ENCODE assay signal across 8 cellular contexts in the genomic region with DNA sequence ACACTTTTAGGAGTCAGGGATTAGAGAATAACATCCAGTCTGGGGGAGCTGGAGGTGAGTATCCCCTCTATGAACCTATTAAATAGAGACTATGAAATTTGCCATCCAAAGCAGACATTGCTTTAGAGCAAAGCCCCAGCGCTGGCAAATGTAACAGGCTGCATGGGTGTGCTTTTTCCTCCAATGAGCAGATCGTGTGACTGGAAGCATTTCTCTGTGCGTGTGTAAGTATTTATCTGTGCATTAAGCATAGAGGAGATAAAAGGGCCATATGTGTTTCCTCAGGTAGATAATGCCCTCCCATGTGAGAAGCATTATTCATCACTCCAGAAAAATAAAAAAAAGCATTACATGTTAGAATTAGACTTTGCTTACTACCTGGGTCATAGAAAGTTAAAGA. TPM values are rescaled to one million over a fixed set of nuclear protein-coding genes. Genes with fewer than 3 reads are reported as not detected.
DNase-seq lines count a peak whose midpoint lies in the region; ATAC-seq and TF ChIP-seq lines count a peak whose summit lies in the region.

No MANE protein-coding gene starts in this region.

- no peak for TF ChIP-seq CTCF in OCI-LY7 (conservative IDR thresholded peaks at IDR 0.05; ENCODE audit: low read length)
- TF ChIP-seq CTCF in fibroblast of the aortic adventitia (IDR thresholded peaks at IDR 0.05; ENCODE audit: insufficient read depth, low read length): no peak
- TF ChIP-seq CTCF in stomach (IDR thresholded peaks at IDR 0.05): no peak

- no peaks in the 10 kb centered on the region for H3K27me3 ChIP-seq in stomach

- BruUV-seq in OCI-LY7 (replicated peaks; lab: Mats Ljungman, UMichigan): no TSS peak

- CTCF ChIA-PET in OCI-LY7 (lab: Charles Lee; ENCODE audit: unreplicated experiment): no interaction called here

- DNase-seq in GM03348 (ENCODE audit: low spot score): peak; percentile 3
- DNase-seq in OCI-LY7 (ENCODE audit: low spot score): no peak
- peak; percentile 23 for DNase-seq in fibroblast of the aortic adventitia (ENCODE audit: low read depth)
- no peak for DNase-seq in stomach
- DNase-seq in head of caudate nucleus: no peak
- DNase-seq in germinal center (ENCODE audit: low spot score): no peak

- H3K4me3 ChIP-seq in OCI-LY7 (ENCODE audit: low read depth, low read length, poor library complexity, severe bottlenecking) (peak overlapping the region; percentile 41), fibroblast of the aortic adventitia (ENCODE audit: low read depth, low read length) (peak overlapping the region; percentile 64), stomach (peak overlapping the region; percentile 35 to 50 (median 43))

- H3K9me3 ChIP-seq in OCI-LY7 (ENCODE audit: low read length): no peaks in the 10 kb centered on the region
- no peaks in the 10 kb centered on the region for H3K9me3 ChIP-seq in stomach

- no peaks in the 10 kb centered on the region for H3K36me3 ChIP-seq in OCI-LY7 (ENCODE audit: insufficient read depth, low read length)
- H3K36me3 ChIP-seq in stomach: peaks cover 0 to 7% (median 0%) of the 10 kb centered on the region in 4 donors

- no peak for TF ChIP-seq POLR2A in stomach (IDR thresholded peaks at IDR 0.05)

- WGBS in stomach, 5 donors: 14 to 26% (median 23%) methylated on average over 3 of the region's 3 CpGs

- POLR2A ChIA-PET in OCI-LY7 (lab: Charles Lee): interaction anchor here (1.0 kb wide), 1 partner anchor 13 kb away, joined by 3 read pairs; no protein-coding TSS in a partner anchor

- intact Hi-C loops in OCI-LY7 (cut with micrococcal nuclease; ENCODE audit: unreplicated experiment): no loop called here
- intact Hi-C loops in stomach (cut with DNase I; ENCODE audit: low total_unique reads): no loop called here
- intact Hi-C loops in head of caudate nucleus (cut with DNase I): no loop called here

- no peaks in the 10 kb centered on the region for H3K79me2 ChIP-seq in OCI-LY7 (ENCODE audit: insufficient read depth, low read depth, low read length)

- H4K20me1 ChIP-seq in OCI-LY7 (ENCODE audit: insufficient read depth, low read length): no peaks in the 10 kb centered on the region

- peak; percentile 21 for ATAC-seq in GM21723 (IDR thresholded peaks at IDR 0.05; ENCODE audit: unreplicated experiment)
- no peak for ATAC-seq in GM18520 (IDR thresholded peaks at IDR 0.05; ENCODE audit: unreplicated experiment)

- peak overlapping the region; percentile 67; the same call in 1 of the 2 replicates for H2AFZ ChIP-seq in OCI-LY7 (ENCODE audit: low read length)

- H3K4me1 ChIP-seq in OCI-LY7 (ENCODE audit: insufficient read depth, low read length, poor library complexity, severe bottlenecking): peaks cover 5% of the 10 kb centered on the region
- H3K4me1 ChIP-seq in stomach: peaks cover 8 to 27% (median 18%) of the 10 kb centered on the region in 4 donors

- no peaks in the 10 kb centered on the region for H3K9me2 ChIP-seq in OCI-LY7 (ENCODE audit: insufficient read depth, low read length)

- no peak for TF ChIP-seq EP300 in stomach (IDR thresholded peaks at IDR 0.05)

- H3K4me2 ChIP-seq in OCI-LY7 (ENCODE audit: low read length): peak overlapping the region; percentile 55

- H3K27ac ChIP-seq in OCI-LY7 (ENCODE audit: low read depth, low read length, poor library complexity, severe bottlenecking) (no peak overlapping the region), stomach (peak overlapping the region in 4 of 5 donors; percentile 41 to 85 (median 62))

RNA-seq across cellular contexts. Expression of a gene that starts 0.9 kb away (rescaled TPM):
- total RNA-seq in OCI-LY7 (2014; rRNA removed; shearing (Covaris generic)): 0.41 TPM in 1 of 2 replicates, not detected in the other
- total RNA-seq in OCI-LY7 (2022) (not detected in 2 replicates), fibroblast of the aortic adventitia (ENCODE audit: low replicate concordance) (5.6 and 60.8 TPM in 2 replicates), stomach (10 to 100 TPM in 1 of 5 donors, 1 to 10 TPM in 3, under 1 TPM in 1; 0.89 to 12.3 (median 3.5) TPM)
- 10 to 100 TPM in 1 of 3 donors, 1 to 10 TPM in 2; 2.0 to 11.0 (median 2.8) TPM for polyA plus RNA-seq in stomach

RNA-seq across cellular contexts. Expression of a gene that starts 52.2 kb away (rescaled TPM):
- total RNA-seq in OCI-LY7 (2014; rRNA removed; shearing (Covaris generic)): 1.4 and 2.1 TPM in 2 replicates
- total RNA-seq in OCI-LY7 (2022) (3.2 and 3.3 TPM in 2 replicates), fibroblast of the aortic adventitia (ENCODE audit: low replicate concordance) (6.8 and 10.2 TPM in 2 replicates), stomach (10 to 100 TPM in 2 of 5 donors, 1 to 10 TPM in 3; 1.4 to 25.3 (median 7.7) TPM)
- polyA plus RNA-seq in stomach: 1 to 10 TPM; 2.9 to 3.4 (median 3.2) TPM

RNA-seq across cellular contexts. Expression of a gene that starts 55.1 kb away (rescaled TPM):
- total RNA-seq in OCI-LY7 (2014; rRNA removed; shearing (Covaris generic)): 10.1 and 11.0 TPM in 2 replicates
- total RNA-seq in OCI-LY7 (2022) (15.1 and 22.7 TPM in 2 replicates), fibroblast of the aortic adventitia (ENCODE audit: low replicate concordance) (9.2 and 10.8 TPM in 2 replicates), stomach (10 to 100 TPM in 2 of 5 donors, 1 to 10 TPM in 2, not detected in 1; 7.6 to 13.9 (median 11.0) TPM)
- polyA plus RNA-seq in stomach: 1 to 10 TPM; 4.0 to 5.8 (median 4.3) TPM

Comparison
In these comparisons a context has a peak if more than half of its experiments do, and no peak if none do; other contexts are left out.
1. DNase-seq: peak in GM03348 (single experiment) and fibroblast of the aortic adventitia (single experiment); none in OCI-LY7 (single experiment), stomach (single experiment), head of caudate nucleus (0 of 42) and germinal center (single experiment).
2. Peak in every context shown above with its lines, with median percentiles within 50 percentile points of each other: H3K4me3 ChIP-seq.